Comparison of ENCODE assay signal across 15 cellular contexts in the genomic region with DNA sequence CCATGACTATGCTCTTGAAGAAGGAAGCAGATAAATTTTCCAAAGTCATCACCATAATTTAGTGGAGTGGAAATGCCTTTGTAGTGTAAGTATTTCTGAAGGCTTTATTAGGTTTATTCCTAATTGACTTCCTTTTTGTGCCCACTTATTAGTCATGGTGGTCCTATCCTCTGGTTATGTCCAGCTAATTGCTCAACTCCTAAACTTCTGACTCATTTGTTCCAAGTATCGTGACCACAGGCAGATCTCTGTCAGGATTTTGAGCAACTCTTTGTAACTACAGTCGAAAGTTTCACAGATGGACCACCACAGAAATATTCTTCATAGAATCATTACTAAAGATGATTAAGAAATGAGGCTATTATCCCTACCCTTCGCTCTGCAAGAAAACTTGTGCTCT.
DNase-seq lines count a peak whose midpoint lies in the region; ATAC-seq and FAIRE-seq lines count a peak whose summit lies in the region.
"Had no signal": no experiment of that assay in that cellular context is flagged by ENCODE, and none has a peak within 500 bp of the region (broad histone marks: within the 10 kb centered on the region; RNA-seq: fewer than 3 reads in every experiment).

No MANE protein-coding gene starts in this region.

- no peak for ATAC-seq in GM21447 (IDR thresholded peaks at IDR 0.05; ENCODE audit: unreplicated experiment)
- ATAC-seq: stimulated activated effector memory CD8-positive, alpha-beta T cell treated with anti-CD3 and anti-CD28 coated beads, Interleukin-12 subunit alpha, Interleukin-12 subunit beta, amount 100 ng/mL, for 72 hours had no signal

- DNase-seq in AG08396 (ENCODE audit: low spot score) (peak; percentile 29), HTR-8/SVneo (ENCODE audit: insufficient read length, low spot score) (peak; percentile 1), astrocyte of the hippocampus (ENCODE audit: low read depth, low spot score) (peak; percentile 71), glomerular visceral epithelial cell (ENCODE audit: extremely low spot score) (peak; percentile 65), putamen (ENCODE audit: low spot score) (no peak), NAMALWA (ENCODE audit: low spot score) (no peak)
- no peak for DNase-seq in activated T-cell treated with anti-CD3 and anti-CD28 coated beads, Interleukin-2, amount 50 U/mL, for 48 hours
- DNase-seq: activated naive CD8-positive, alpha-beta T cell treated with anti-CD3 and anti-CD28 coated beads, Interleukin-2, amount 10 ng/mL, durations not matched to agents 7 days and 5 days; DMS79; dorsolateral prefrontal cortex; Karpas-422; stimulated activated CD4-positive, alpha-beta T cell treated with anti-CD3 and anti-CD28 coated beads, Interleukin-4, amount 100 ng/mL, for 24 hours; SW 1271 had no signal

- no peak for FAIRE-seq in HTR-8/SVneo (lab: Jason Lieb, UNC)

Comparison
In these comparisons a context has a peak if more than half of its experiments do, and no peak if none do; other contexts are left out.
1. DNase-seq: peak in AG08396 (single experiment), HTR-8/SVneo (single experiment), astrocyte of the hippocampus (single experiment) and glomerular visceral epithelial cell (single experiment); none in putamen (single experiment), activated T-cell treated with anti-CD3 and anti-CD28 coated beads, Interleukin-2, amount 50 U/mL, for 48 hours (0 of 2) and NAMALWA (single experiment).